ENCODE assay signal across 10 cellular contexts in genomic region chr1:31575373-31576140, GRCh38. TPM values are rescaled to one million over a fixed set of nuclear protein-coding genes. Genes with fewer than 3 reads are reported as not detected.
DNase-seq lines count a peak whose midpoint lies in the region; ATAC-seq, FAIRE-seq and TF ChIP-seq lines count a peak whose summit lies in the region.
"Had no signal": no experiment of that assay in that cellular context is flagged by ENCODE, and none has a peak within 500 bp of the region (broad histone marks: within the 10 kb centered on the region; RNA-seq: fewer than 3 reads in every experiment).

No MANE protein-coding gene starts in this region.

- H3K56ac ChIP-seq in H1 (replicated peaks; ENCODE audit: insufficient read length, low read depth, low read length): no peak overlapping the region

- TF ChIP-seq RAD21 in H1 (IDR thresholded peaks at IDR 0.05 in 1 of 2, conservative IDR thresholded peaks at IDR 0.05 in 1 of 2; ENCODE audit: low read depth in 2 of 2, low read length in 2 of 2): no peak

- CTCF ChIA-PET in H1 (lab: Charles Lee; ENCODE audit: partially characterized antibody): interaction anchor here (0.8 to 1.9 kb wide), 9 partner anchors 10 to 394 kb away, joined by 3 to 7 read pairs (median 3); no protein-coding TSS in a partner anchor

- peaks cover 7% of the 10 kb centered on the region for H3K27me3 Mint-ChIP-seq in neural progenitor cell (ENCODE audit: insufficient read depth, low read depth)
- no peaks in the 10 kb centered on the region for H3K27me3 Mint-ChIP-seq in HFFc6 (ENCODE audit: insufficient read depth)

- H3K36me3 Mint-ChIP-seq in neural progenitor cell (no peaks in the 10 kb centered on the region), HFFc6 (ENCODE audit: low read depth) (no peaks in the 10 kb centered on the region)

- no peak for TF ChIP-seq POLR2A in H1 (IDR thresholded peaks at IDR 0.05; ENCODE audit: control extremely low read depth in 1 of 2, low read depth in 2 of 2, low read length in 2 of 2)

- no peak for FAIRE-seq in H1 (lab: Jason Lieb, UNC)
- no peak for FAIRE-seq in HTR-8/SVneo (lab: Jason Lieb, UNC)

- TF ChIP-seq CTCF in left ventricle myocardium inferior (IDR thresholded peaks at IDR 0.05; ENCODE audit: borderline replicate concordance) (no peak), H1 (IDR thresholded peaks at IDR 0.05; ENCODE audit: control extremely low read depth in 1 of 3, insufficient read depth in 1 of 3, low read depth in 1 of 3, low read length in 3 of 3) (no peak), neural progenitor cell (IDR thresholded peaks at IDR 0.05) (no peak), HFFc6 (IDR thresholded peaks at IDR 0.05) (no peak)

- H3K4me3 Mint-ChIP-seq in neural progenitor cell (no peak overlapping the region), HFFc6 (no peak overlapping the region)

- H3K27me3 ChIP-seq in left ventricle myocardium inferior (ENCODE audit: low read depth) (no peaks in the 10 kb centered on the region), H1 (replicated peaks in 1 of 4; ENCODE audit: control insufficient read depth in 3 of 4, extremely low read depth in 1 of 4, insufficient read depth in 3 of 4, low read length in 3 of 4) (peaks cover 0 to 2% (median 0%) of the 10 kb centered on the region in 4 experiments; a peak in 1 of 7 replicates), neural progenitor cell (peaks cover 32% of the 10 kb centered on the region), aorta (ENCODE audit: control insufficient read depth in 1 of 2, insufficient read depth in 2 of 2, low read length in 1 of 2) (no peaks in the 10 kb centered on the region)

- H2BK5ac ChIP-seq in H1 (ENCODE audit: low read depth, low read length): peak overlapping the region; percentile 75; the same call in 1 of the 2 replicates

- no peak overlapping the region for H2AFZ ChIP-seq in H1 (ENCODE audit: low read length)
- no peak overlapping the region for H2AFZ ChIP-seq in neural progenitor cell (replicated peaks)

- no peak for TF ChIP-seq EP300 in H1 (IDR thresholded peaks at IDR 0.05; ENCODE audit: borderline replicate concordance in 1 of 2, low read depth in 2 of 2, low read length in 2 of 2)

- no peak overlapping the region for H3K23ac ChIP-seq in H1 (ENCODE audit: insufficient read length)

- intact Hi-C loops in left ventricle myocardium inferior (cut with micrococcal nuclease): no loop called here
- intact Hi-C loops in left cardiac atrium (cut with DNase I): no loop called here
- intact Hi-C loops in aorta (cut with DNase I): loop anchor here in 1 of 2 donors (5.0 kb wide), 1 partner anchor 137 kb away; no protein-coding TSS in a partner anchor

- ATAC-seq in left cardiac atrium: no peak
- ATAC-seq in aorta (ENCODE audit: low FRiP score): no peak

- H3K4me1 ChIP-seq in left ventricle myocardium inferior: peaks cover 72% of the 10 kb centered on the region
- peaks cover 8 to 42% (median 28%) of the 10 kb centered on the region in 4 experiments for H3K4me1 ChIP-seq in H1 (replicated peaks in 1 of 4; ENCODE audit: control insufficient read depth in 3 of 4, insufficient read depth in 4 of 4, low read length in 3 of 4)
- H3K4me1 ChIP-seq in neural progenitor cell: peaks cover 10% of the 10 kb centered on the region
- peaks cover 0 to 4% of the 10 kb centered on the region in 2 donors for H3K4me1 ChIP-seq in aorta (ENCODE audit: control insufficient read depth in 1 of 2, insufficient read depth in 2 of 2, low read length in 2 of 2)

- peak overlapping the region; percentile 49 for H3K4ac ChIP-seq in H1 (replicated peaks; ENCODE audit: insufficient read length, low read depth, low read length)

- peak overlapping the region; percentile 80; the same call in 1 of the 2 replicates for H2BK12ac ChIP-seq in H1 (ENCODE audit: low read depth, low read length)

- POLR2A ChIA-PET in H1 (lab: Charles Lee; ENCODE audit: partially characterized antibody): no interaction called here

- H3K27ac ChIP-seq in left ventricle myocardium inferior (replicated peaks) (peak overlapping the region; percentile 93), H1 (ENCODE audit: low read depth, low read length) (no peak overlapping the region), neural progenitor cell (no peak overlapping the region), aorta (ENCODE audit: low read depth in 1 of 2, low read length in 2 of 2) (peak overlapping the region; percentile 38 to 65)

- H3K4me2 ChIP-seq in H1 (ENCODE audit: insufficient read depth in 1 of 2, low read depth in 2 of 2, low read length in 2 of 2): peak overlapping the region; percentile 60 to 76
- H3K4me2 ChIP-seq in neural progenitor cell: peak overlapping the region; percentile 70

- DNase-seq in left ventricle myocardium inferior (no peak), left cardiac atrium (no peak), H1 (ENCODE audit: low read depth in 1 of 2, low spot score in 2 of 2) (peak in 1 of 2 experiments; percentile 57), neural progenitor cell (ENCODE audit: low spot score) (peak; percentile 4), aorta (no peak), NCI-H1694 (lab: John Stamatoyannopoulos, UW) (no peak), HFFc6 (no peak), HTR-8/SVneo (ENCODE audit: insufficient read length, low spot score) (no peak)
- DNase-seq: stimulated activated CD4-positive, alpha-beta T cell treated with anti-CD3 and anti-CD28 coated beads, Interleukin-4, amount 100 ng/mL, for 4 hours had no signal

- H2AK5ac ChIP-seq in H1 (ENCODE audit: low read depth, low read length): no peak overlapping the region

- H2BK120ac ChIP-seq in H1 (replicated peaks; ENCODE audit: low read depth, low read length): no peak overlapping the region

- H3K36me3 ChIP-seq in left ventricle myocardium inferior (peaks cover 16% of the 10 kb centered on the region), H1 (ENCODE audit: control insufficient read depth in 2 of 4, insufficient read depth in 4 of 4, low read length in 3 of 4) (no peaks in the 10 kb centered on the region), neural progenitor cell (no peaks in the 10 kb centered on the region), aorta (ENCODE audit: control insufficient read depth in 1 of 2, insufficient read depth in 2 of 2, low read length in 1 of 2) (no peaks in the 10 kb centered on the region)

- H3K14ac ChIP-seq in H1 (ENCODE audit: insufficient read length): no peak overlapping the region

- no peaks in the 10 kb centered on the region for H3K9me3 Mint-ChIP-seq in neural progenitor cell
- no peaks in the 10 kb centered on the region for H3K9me3 Mint-ChIP-seq in HFFc6

- H2BK20ac ChIP-seq in H1 (ENCODE audit: low read length): peak overlapping the region; percentile 13; the same call in 1 of the 2 replicates

- H3K9me3 ChIP-seq in left ventricle myocardium inferior (replicated peaks) (no peaks in the 10 kb centered on the region), H1 (ENCODE audit: insufficient read depth in 2 of 2, low read depth in 1 of 2, low read length in 1 of 2) (no peaks in the 10 kb centered on the region), neural progenitor cell (ENCODE audit: low read depth) (no peaks in the 10 kb centered on the region), aorta (ENCODE audit: control insufficient read depth, low read length) (no peaks in the 10 kb centered on the region)

- H3K9ac ChIP-seq in H1 (replicated peaks in 1 of 4; ENCODE audit: extremely low read depth in 1 of 4, low read depth in 3 of 4, low read length in 3 of 4): no peak overlapping the region
- H3K9ac ChIP-seq in neural progenitor cell: no peak overlapping the region

- no peaks in the 10 kb centered on the region for H3K79me1 ChIP-seq in H1 (ENCODE audit: low read depth, low read length)

- H3K79me2 ChIP-seq in H1 (ENCODE audit: control insufficient read depth in 1 of 2, insufficient read depth in 2 of 2, low read length in 2 of 2) (no peaks in the 10 kb centered on the region), neural progenitor cell (ENCODE audit: low read depth) (no peaks in the 10 kb centered on the region)

- peak overlapping the region; percentile 1 for H4K8ac ChIP-seq in H1 (ENCODE audit: extremely low read depth, insufficient read depth, low read length)

- H3K4me1 Mint-ChIP-seq in neural progenitor cell: peaks cover 13% of the 10 kb centered on the region
- peaks cover 60% of the 10 kb centered on the region for H3K4me1 Mint-ChIP-seq in HFFc6 (ENCODE audit: low read depth)

- H3K18ac ChIP-seq in H1 (ENCODE audit: extremely low read depth, low read length): peak overlapping the region; percentile 60

- no peak overlapping the region for H4K91ac ChIP-seq in H1 (replicated peaks; ENCODE audit: insufficient read length, low read length)

- 58% methylated on average over 10 of the region's 11 CpGs; no CpG with 5 or more reads in 1 of the 2 experiments for WGBS in H1 (ENCODE audit: extremely low coverage in 1 of 2, insufficient coverage in 1 of 2, insufficient read length in 1 of 2, insufficient replicate concordance in 2 of 2, low coverage in 1 of 2, low lambda C conversion rate in 2 of 2, missing lambda C conversion rate in 1 of 2), 2 experiments
- 48 to 50% methylated on average over 11 of the region's 11 CpGs for WGBS in aorta, 2 donors

- H4K5ac ChIP-seq in H1 (ENCODE audit: insufficient read length, low read depth, low read length): no peak overlapping the region

- H2BK15ac ChIP-seq in H1 (ENCODE audit: low read length): no peak overlapping the region

- H3K23me2 ChIP-seq in H1 (ENCODE audit: low read depth, low read length): no peaks in the 10 kb centered on the region; the same call in 1 of the 2 replicates

- H3F3A ChIP-seq in neural progenitor cell (ENCODE audit: low read depth): no peaks in the 10 kb centered on the region

- peak overlapping the region; percentile 78 for H3K4me3 ChIP-seq in left ventricle myocardium inferior
- H3K4me3 ChIP-seq in H1 (ENCODE audit: extremely low read depth in 1 of 4, insufficient read depth in 2 of 4, low read depth in 3 of 4, low read length in 4 of 4): peak overlapping the region in 1 of 4 experiments; percentile 47; a peak in 2 of 8 replicates
- H3K4me3 ChIP-seq in neural progenitor cell: no peak overlapping the region
- H3K4me3 ChIP-seq in aorta (ENCODE audit: low read length in 2 of 2): no peak overlapping the region

- no peak overlapping the region for H3K27ac Mint-ChIP-seq in neural progenitor cell
- no peak overlapping the region for H3K27ac Mint-ChIP-seq in HFFc6

- H4K20me1 ChIP-seq in H1 (replicated peaks in 1 of 2; ENCODE audit: control insufficient read depth in 1 of 2, insufficient read depth in 2 of 2, low read length in 2 of 2) (no peaks in the 10 kb centered on the region), neural progenitor cell (ENCODE audit: low read depth) (no peaks in the 10 kb centered on the region)

RNA-seq across cellular contexts. Expression of gene TINAGL1, which starts 0.8 kb away (rescaled TPM):
- 223 TPM for total RNA-seq in left ventricle myocardium inferior
- total RNA-seq in left cardiac atrium: 100 to 1,000 TPM; 128 to 175 TPM
- 9.7 and 11.2 TPM in 2 replicates for total RNA-seq in H1 (2021; fragmentation: NEBNext Ultra II Directional; extraction: Animal tissue kit (Norgen Biotek cat#: 25700))
- 21.7 and 24.2 TPM in 2 replicates for polyA plus RNA-seq in H1 (2011; rRNA removed)
- polyA plus RNA-seq in H1 (2011; cell fraction: cytosol; rRNA removed): 14.3 TPM
- polyA plus RNA-seq in H1 (2011; cell fraction: nucleus; rRNA removed): 25.4 TPM
- 6.3 to 11.6 TPM (median 10.3 TPM) in 4 replicates for polyA plus RNA-seq in H1 (2012, experiment 1 of 2)
- 12.6 TPM for polyA plus RNA-seq in H1 (2012, experiment 2 of 2)
- polyA plus RNA-seq in H1 (2013, experiment 1 of 2): 11.6 TPM
- 12.2 TPM for polyA plus RNA-seq in H1 (2013, experiment 2 of 2)
- 10.0 and 12.2 TPM in 2 replicates for polyA minus RNA-seq in H1 (2011; rRNA and poly(A)+ RNA removed)
- 7.3 TPM for polyA minus RNA-seq in H1 (2011; cell fraction: cytosol; rRNA and poly(A)+ RNA removed)
- 12.3 TPM for polyA minus RNA-seq in H1 (2011; cell fraction: nucleus; rRNA and poly(A)+ RNA removed)
- total RNA-seq in neural progenitor cell (ENCODE audit: low replicate concordance): not detected in 2 replicates
- total RNA-seq in aorta: 100 to 1,000 TPM; 317 to 506 TPM
- polyA plus RNA-seq in aorta: 100 to 1,000 TPM; 158 to 325 TPM
- 1 to 10 TPM in 5 of 6 experiments, under 1 TPM in 1; 0.91 to 4.0 (median 1.9) TPM for total RNA-seq in HFFc6 (2021; fragmentation: NEBNext Ultra II Directional; extraction: Animal tissue kit (Norgen Biotek cat#: 25700))

RNA-seq across cellular contexts. Expression of gene HCRTR1, which starts 41.9 kb away (rescaled TPM):
- total RNA-seq in left ventricle myocardium inferior (0.44 TPM), left cardiac atrium (under 1 TPM; 0.42 to 0.44 TPM), neural progenitor cell (ENCODE audit: low replicate concordance) (0.06 TPM in 1 of 2 replicates, not detected in the other), aorta (under 1 TPM in 1 of 2 donors, not detected in 1; 0.42 TPM)
- total RNA-seq in H1 (2021; fragmentation: NEBNext Ultra II Directional; extraction: Animal tissue kit (Norgen Biotek cat#: 25700)): 0.35 and 0.44 TPM in 2 replicates
- polyA plus RNA-seq in H1 (2011; rRNA removed) (0.39 and 0.61 TPM in 2 replicates), aorta (under 1 TPM in 1 of 2 donors, not detected in 1; 0.18 TPM)
- polyA plus RNA-seq in H1 (2011; cell fraction: cytosol; rRNA removed): 0.65 TPM
- polyA plus RNA-seq in H1 (2011; cell fraction: nucleus; rRNA removed): 1.2 TPM
- polyA plus RNA-seq in H1 (2012, experiment 1 of 2): 0.29 to 0.44 TPM (median 0.36 TPM) in 3 of 4 replicates, not detected in the other
- 0.21 TPM for polyA plus RNA-seq in H1 (2012, experiment 2 of 2)
- 0.22 TPM for polyA plus RNA-seq in H1 (2013, experiment 1 of 2)
- polyA plus RNA-seq in H1 (2013, experiment 2 of 2): 0.33 TPM
- polyA minus RNA-seq in H1 (2011; rRNA and poly(A)+ RNA removed): 0.32 and 0.35 TPM in 2 replicates
- not detected for polyA minus RNA-seq in H1 (2011; cell fraction: cytosol; rRNA and poly(A)+ RNA removed)
- polyA minus RNA-seq in H1 (2011; cell fraction: nucleus; rRNA and poly(A)+ RNA removed): not detected
- total RNA-seq in HFFc6 (2021; fragmentation: NEBNext Ultra II Directional; extraction: Animal tissue kit (Norgen Biotek cat#: 25700)): not detected
- polyA plus RNA-seq: BJ had no signal

Comparison
In these comparisons a context has a peak if more than half of its experiments do, and no peak if none do; other contexts are left out.
1. H3K27ac ChIP-seq: peak in left ventricle myocardium inferior (single experiment) and aorta (2 of 2); none in H1 (single experiment) and neural progenitor cell (single experiment).
2. RNA of gene TINAGL1, which starts 0.8 kb away (total RNA-seq): 317 to 506 TPM in aorta, 223 TPM in left ventricle myocardium inferior (single experiment) and 128 to 175 TPM in left cardiac atrium; 9.7 to 11.2 TPM in H1, 0.91 to 4.0 TPM in HFFc6 and not detected in neural progenitor cell; every median in the first group is over 10 times any median in the second.